In the genomic region with DNA sequence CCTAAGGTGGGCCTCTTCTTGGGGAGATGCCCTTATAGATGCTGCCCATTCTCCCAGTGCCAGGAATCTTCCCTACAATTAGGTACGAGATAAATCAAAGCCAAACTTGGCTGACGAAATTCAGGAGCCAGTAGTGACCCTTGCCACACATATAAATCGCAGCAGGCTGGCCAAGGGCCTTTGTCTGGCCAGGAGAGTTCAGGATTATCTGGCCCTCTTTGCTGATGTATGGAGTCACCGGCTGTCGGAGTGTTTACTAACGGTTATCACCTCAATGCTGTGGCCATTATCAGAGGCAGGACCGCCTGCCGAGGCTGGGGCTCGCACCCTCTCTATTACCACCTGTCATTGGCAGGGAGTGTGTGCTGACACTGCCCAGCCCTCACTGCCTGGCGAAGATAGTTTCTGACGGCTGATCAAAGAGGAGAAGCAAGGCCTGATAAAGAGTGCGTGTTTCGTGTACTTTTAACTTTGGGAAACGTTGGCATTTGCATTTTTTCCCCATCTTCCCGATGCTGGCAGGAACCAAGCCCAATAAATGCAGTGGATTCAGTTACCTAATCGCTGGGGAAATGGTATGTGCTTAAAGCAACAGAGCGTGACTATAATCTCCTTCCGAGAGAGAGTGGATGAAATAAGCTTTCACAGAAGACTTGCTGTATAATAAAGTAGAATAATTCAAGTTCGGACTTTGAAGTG, we compare ENCODE assay signal across 15 cellular contexts. TPM values are rescaled to one million over a fixed set of nuclear protein-coding genes. Genes with fewer than 3 reads are reported as not detected.
A peak's percentile ranks its signal among the peaks of the same experiment; 100 is the strongest.
DNase-seq lines count a peak whose midpoint lies in the region; ATAC-seq and TF ChIP-seq lines count a peak whose summit lies in the region.
"Had no signal": no experiment of that assay in that cellular context is flagged by ENCODE, and none has a peak within 500 bp of the region (broad histone marks: within the 10 kb centered on the region; RNA-seq: fewer than 3 reads in every experiment).

No MANE protein-coding gene starts in this region.

- H3K36me3 ChIP-seq in H7 (replicated peaks; ENCODE audit: control insufficient read depth, insufficient read depth, low read length) = no peaks in the 10 kb centered on the region

- no peaks in the 10 kb centered on the region for H3K27me3 Mint-ChIP-seq in WTC11 (ENCODE audit: low read depth)
- H3K27me3 Mint-ChIP-seq: activated CD8-positive, alpha-beta T cell treated with anti-CD3 and anti-CD28 coated beads for 36 hours had no signal

- no peaks in the 10 kb centered on the region for H3K36me3 Mint-ChIP-seq in WTC11

- H3K9me3 Mint-ChIP-seq in WTC11 = no peaks in the 10 kb centered on the region
- H3K9me3 Mint-ChIP-seq: activated CD8-positive, alpha-beta T cell treated with anti-CD3 and anti-CD28 coated beads for 36 hours; CD14-positive monocyte had no signal

- H3K4me3 Mint-ChIP-seq in WTC11 = no peak overlapping the region
- H3K4me3 Mint-ChIP-seq: activated CD8-positive, alpha-beta T cell treated with anti-CD3 and anti-CD28 coated beads for 36 hours; CD14-positive monocyte had no signal

- no peaks in the 10 kb centered on the region for H3K27me3 ChIP-seq in H7 (ENCODE audit: control insufficient read depth, insufficient read depth, low read length)

- POLR2A ChIA-PET in WTC11 (lab: Charles Lee) = interaction anchor here (0.6 kb wide), 1 partner anchor 43 kb away, joined by 3 read pairs; no protein-coding TSS in a partner anchor

- no peak for ATAC-seq in WTC11
- ATAC-seq in GM19023 (IDR thresholded peaks at IDR 0.05; ENCODE audit: unreplicated experiment) = no peak
- no peak for ATAC-seq in HG02973 (IDR thresholded peaks at IDR 0.05; ENCODE audit: unreplicated experiment)
- ATAC-seq: activated CD8-positive, alpha-beta T cell treated with anti-CD3 and anti-CD28 coated beads for 36 hours; SK-N-SH treated with all-trans-retinoic acid at 6 μM for 48 hours had no signal

- H3K4me3 ChIP-seq in H7 (ENCODE audit: insufficient read depth, low read depth, low read length) = no peak overlapping the region
- H3K4me3 ChIP-seq: coronary artery had no signal

- TF ChIP-seq CTCF in WTC11 (IDR thresholded peaks at IDR 0.05) = no peak

- peaks cover under 1% of the 10 kb centered on the region; the same call in 1 of the 2 replicates for H3K4me1 Mint-ChIP-seq in WTC11
- H3K4me1 Mint-ChIP-seq: CD14-positive monocyte had no signal

- DNase-seq in NCI-H345 (lab: John Stamatoyannopoulos, UW) = peak; percentile 43
- no peak for DNase-seq in NCI-H345 treated with DMSO at 0.1 percent for 48 hours (lab: John Stamatoyannopoulos, UW; ENCODE audit: unreplicated experiment)
- no peak for DNase-seq in WTC11 (ENCODE audit: low spot score)
- DNase-seq in iPS-NIHi7 (ENCODE audit: extremely low spot score) = peak; percentile 38
- DNase-seq in stimulated activated CD4-positive, alpha-beta T cell treated with anti-CD3 and anti-CD28 coated beads, Interleukin-12 subunit alpha, Interleukin-12 subunit beta, amount 100 ng/mL, for 4 hours = no peak
- no peak for DNase-seq in H7
- DNase-seq: 8988T; activated CD8-positive, alpha-beta T cell treated with anti-CD3 and anti-CD28 coated beads for 36 hours; Karpas-422 had no signal

- CTCF ChIA-PET in WTC11 (lab: Charles Lee) = interaction anchor here (0.6 kb wide), 1 partner anchor 631 kb away, joined by 3 read pairs; no protein-coding TSS in a partner anchor

- H3K27ac Mint-ChIP-seq in WTC11 = no peak overlapping the region
- H3K27ac Mint-ChIP-seq: activated CD8-positive, alpha-beta T cell treated with anti-CD3 and anti-CD28 coated beads for 36 hours had no signal

TF ChIP-seq in WTC11, 78 proteins besides CTCF, POLR2A, EP300 and RAD21:
- no peak for TF ChIP-seq MAX (CRISPR knock-in tag; IDR thresholded peaks at IDR 0.05)
- TF ChIP-seq ZNF416 (CRISPR knock-in tag; IDR thresholded peaks at IDR 0.05) = no peak
- peak; percentile 92 for TF ChIP-seq GABPB1 (CRISPR knock-in tag; IDR thresholded peaks at IDR 0.05)
- TF ChIP-seq, protein P1, sequence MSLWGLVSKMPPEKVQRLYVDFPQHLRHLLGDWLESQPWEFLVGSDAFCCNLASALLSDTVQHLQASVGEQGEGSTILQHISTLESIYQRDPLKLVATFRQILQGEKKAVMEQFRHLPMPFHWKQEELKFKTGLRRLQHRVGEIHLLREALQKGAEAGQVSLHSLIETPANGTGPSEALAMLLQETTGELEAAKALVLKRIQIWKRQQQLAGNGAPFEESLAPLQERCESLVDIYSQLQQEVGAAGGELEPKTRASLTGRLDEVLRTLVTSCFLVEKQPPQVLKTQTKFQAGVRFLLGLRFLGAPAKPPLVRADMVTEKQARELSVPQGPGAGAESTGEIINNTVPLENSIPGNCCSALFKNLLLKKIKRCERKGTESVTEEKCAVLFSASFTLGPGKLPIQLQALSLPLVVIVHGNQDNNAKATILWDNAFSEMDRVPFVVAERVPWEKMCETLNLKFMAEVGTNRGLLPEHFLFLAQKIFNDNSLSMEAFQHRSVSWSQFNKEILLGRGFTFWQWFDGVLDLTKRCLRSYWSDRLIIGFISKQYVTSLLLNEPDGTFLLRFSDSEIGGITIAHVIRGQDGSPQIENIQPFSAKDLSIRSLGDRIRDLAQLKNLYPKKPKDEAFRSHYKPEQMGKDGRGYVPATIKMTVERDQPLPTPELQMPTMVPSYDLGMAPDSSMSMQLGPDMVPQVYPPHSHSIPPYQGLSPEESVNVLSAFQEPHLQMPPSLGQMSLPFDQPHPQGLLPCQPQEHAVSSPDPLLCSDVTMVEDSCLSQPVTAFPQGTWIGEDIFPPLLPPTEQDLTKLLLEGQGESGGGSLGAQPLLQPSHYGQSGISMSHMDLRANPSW (CRISPR knock-in tag; conservative IDR thresholded peaks at IDR 0.05; ENCODE audit: low read depth) = no peak
- no peak for TF ChIP-seq SMAD3 (CRISPR knock-in tag; IDR thresholded peaks at IDR 0.05; ENCODE audit: borderline replicate concordance)
- TF ChIP-seq NFATC4 (CRISPR knock-in tag; IDR thresholded peaks at IDR 0.05) = no peak

RNA-seq across cellular contexts. Expression of gene TBX2, which starts 32.8 kb away (rescaled TPM):
- 0.09 to 0.41 TPM (median 0.21 TPM) in 3 replicates for total RNA-seq in WTC11 (2021)
- total RNA-seq in H7 (2014; rRNA removed; shearing (Covaris generic)) = not detected in 2 replicates
- total RNA-seq: activated CD8-positive, alpha-beta T cell treated with anti-CD3 and anti-CD28 coated beads for 36 hours; OCI-LY7 had no signal

Comparison
In these comparisons a context has a peak if more than half of its experiments do, and no peak if none do; other contexts are left out.
1. DNase-seq: peak in NCI-H345 (single experiment) and iPS-NIHi7 (single experiment); none in NCI-H345 treated with DMSO at 0.1 percent for 48 hours (single experiment), WTC11 (single experiment), stimulated activated CD4-positive, alpha-beta T cell treated with anti-CD3 and anti-CD28 coated beads, Interleukin-12 subunit alpha, Interleukin-12 subunit beta, amount 100 ng/mL, for 4 hours (single experiment) and H7 (single experiment).